In the genomic region with DNA sequence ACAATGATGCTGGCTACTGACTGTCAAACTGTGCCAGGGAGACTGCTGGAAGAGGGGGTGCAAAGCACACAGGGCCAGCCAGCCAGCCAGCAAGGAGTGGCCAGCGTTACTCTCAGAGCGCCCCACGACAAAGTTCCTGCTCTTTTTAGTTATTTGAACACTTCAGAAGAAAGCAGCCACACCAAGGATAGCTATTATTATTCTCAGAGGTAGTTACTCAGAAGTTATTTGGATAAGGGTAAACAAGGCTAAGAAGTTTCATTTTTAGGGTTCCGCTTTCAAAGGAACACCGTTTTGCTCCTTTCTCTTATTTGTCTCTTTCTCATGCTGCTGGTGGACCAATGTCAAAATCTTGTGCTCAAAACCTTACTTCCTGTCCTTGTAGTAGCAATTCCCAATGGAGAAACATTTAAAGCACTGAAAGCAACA, we compare ENCODE assay signal across 14 cellular contexts. TPM values are rescaled to one million over a fixed set of nuclear protein-coding genes. Genes with fewer than 3 reads are reported as not detected.
DNase-seq lines count a peak whose midpoint lies in the region; ATAC-seq, FAIRE-seq and TF ChIP-seq lines count a peak whose summit lies in the region.
"Had no signal": no experiment of that assay in that cellular context is flagged by ENCODE, and none has a peak within 500 bp of the region (broad histone marks: within the 10 kb centered on the region; RNA-seq: fewer than 3 reads in every experiment).

No MANE protein-coding gene starts in this region.

- 0% methylated on average over 5 of the region's 5 CpGs for WGBS in GM12878 (ENCODE audit: insufficient coverage, insufficient replicate concordance, low lambda C conversion rate, missing lambda C conversion rate)

- intact Hi-C loops in GM12878 (cut with micrococcal nuclease; ENCODE audit: unreplicated experiment): no loop called here

- POLR2A ChIA-PET in GM12878 (lab: Charles Lee): interaction anchor here (0.6 to 1.3 kb wide), 4 partner anchors 10 to 28 kb away, joined by 3 to 5 read pairs (median 3); no protein-coding TSS in a partner anchor

- no peak for TF ChIP-seq RAD21 in GM12878 (IDR thresholded peaks at IDR 0.05; ENCODE audit: insufficient read depth, low read depth, low read length)

- in situ Hi-C loops in GM12878 (cut with MboI): no loop called here

- RAD21 ChIA-PET in GM12878 (lab: Charles Lee; ENCODE audit: unreplicated experiment): interaction anchor here (2.0 to 2.9 kb wide), 2 partner anchors 80 to 147 kb away, joined by 7 to 8 read pairs; no protein-coding TSS in a partner anchor

- H3K4me1 ChIP-seq in BLaER1 (peaks cover 50% of the 10 kb centered on the region), GM12878 (ENCODE audit: control insufficient read depth, insufficient read depth, low read length) (peaks cover 40% of the 10 kb centered on the region)
- H3K4me1 ChIP-seq: pancreas had no signal

- H3K9ac ChIP-seq in BLaER1 (peak overlapping the region; percentile 65; the same call in 1 of the 2 replicates), GM12878 (ENCODE audit: control insufficient read depth, insufficient read depth, low read length) (peak overlapping the region; percentile 61)

- H2AFZ ChIP-seq in GM12878 (ENCODE audit: control insufficient read depth, low read depth, low read length): peak overlapping the region; percentile 70

- H3K27ac ChIP-seq in BLaER1 (peak overlapping the region; percentile 78), GM12878 (ENCODE audit: control insufficient read depth, insufficient read depth) (peak overlapping the region; percentile 89)
- H3K27ac ChIP-seq: pancreas had no signal

- H3K9me3 ChIP-seq in BLaER1: peaks cover 6% of the 10 kb centered on the region
- no peaks in the 10 kb centered on the region; the same call in 1 of the 3 replicates for H3K9me3 ChIP-seq in GM12878 (replicated peaks; ENCODE audit: control insufficient read depth, insufficient read depth, low read length)
- H3K9me3 ChIP-seq: pancreas had no signal

- H4K20me1 ChIP-seq in BLaER1 (no peaks in the 10 kb centered on the region), GM12878 (ENCODE audit: control insufficient read depth, insufficient read depth) (no peaks in the 10 kb centered on the region)

- H3K4me2 ChIP-seq in BLaER1 (peak overlapping the region; percentile 82), GM12878 (ENCODE audit: control insufficient read depth, insufficient read depth) (peak overlapping the region; percentile 81)

- no peak for DNase-seq in GM12891 (ENCODE audit: insufficient read length, low spot score)
- peak; percentile 72 for DNase-seq in NAMALWA (ENCODE audit: low spot score)
- peak; percentile 56 for DNase-seq in GM12878 (ENCODE audit: low read depth, low spot score)
- no peak for DNase-seq in kidney tubule cell (ENCODE audit: low spot score)
- no peak for DNase-seq in SKM-1 treated with dmso at 0.1 percent for 144 hours (lab: John Stamatoyannopoulos, UW; ENCODE audit: unreplicated experiment)
- DNase-seq in NCI-H2227 treated with DMSO at 0.1 percent for 48 hours (lab: John Stamatoyannopoulos, UW): no peak
- DNase-seq: NCI-H2081; pancreas; stimulated activated naive CD4-positive, alpha-beta T cell had no signal

- BruUV-seq in GM12878 (replicated peaks; lab: Mats Ljungman, UMichigan): no TSS peak

- H3K79me2 ChIP-seq in GM12878 (ENCODE audit: control insufficient read depth, insufficient read depth, low read length): no peaks in the 10 kb centered on the region

- peak overlapping the region; percentile 25; the same call in 1 of the 2 replicates for H3K4me3 ChIP-seq in BLaER1
- H3K4me3 ChIP-seq in GM12878: peak overlapping the region; percentile 7; the same call in 1 of the 2 replicates
- H3K4me3 ChIP-seq: lung, pancreas had no signal

- ATAC-seq in GM12878 (peak; percentile 70), GM18858 (IDR thresholded peaks at IDR 0.05; ENCODE audit: unreplicated experiment) (no peak)
- ATAC-seq: pancreas had no signal

- H3K36me3 ChIP-seq in BLaER1 (peaks cover 14% of the 10 kb centered on the region), GM12878 (ENCODE audit: control insufficient read depth in 2 of 2, insufficient read depth in 2 of 2, low read length in 1 of 2) (no peaks in the 10 kb centered on the region)
- H3K36me3 ChIP-seq: pancreas had no signal

- CTCF ChIA-PET in GM12878 (lab: Yijun Ruan, JAX): interaction anchor here (0.6 to 1.5 kb wide), 5 partner anchors 8 to 494 kb away, joined by 3 to 6 read pairs (median 4); no protein-coding TSS in a partner anchor

- SMC1A ChIA-PET in GM12878 (lab: Charles Lee; ENCODE audit: uncharacterized antibody, unreplicated experiment): interaction anchor here (0.9 to 2.0 kb wide), 6 partner anchors 10 to 127 kb away, joined by 3 to 6 read pairs (median 4); no protein-coding TSS in a partner anchor

- peak; percentile 75 for FAIRE-seq in GM12891 (lab: Jason Lieb, UNC)
- peak; percentile 80 for FAIRE-seq in GM12878 (lab: Jason Lieb, UNC)
- FAIRE-seq: endothelial cell of umbilical vein, pancreas had no signal

- H3K27me3 ChIP-seq in BLaER1 (no peaks in the 10 kb centered on the region), GM12878 (replicated peaks in 1 of 2; ENCODE audit: control insufficient read depth in 2 of 2, insufficient read depth in 2 of 2, low read length in 1 of 2) (no peaks in the 10 kb centered on the region)
- H3K27me3 ChIP-seq: pancreas had no signal

- no peak for TF ChIP-seq EP300 in GM12878 (IDR thresholded peaks at IDR 0.05; ENCODE audit: borderline replicate concordance in 1 of 2, control insufficient read depth in 1 of 2, low read depth in 2 of 2, low read length in 2 of 2)

- no peak for TF ChIP-seq POLR2A in GM12891 (IDR thresholded peaks at IDR 0.05; ENCODE audit: low read depth, low read length)
- TF ChIP-seq POLR2A in GM12878 (IDR thresholded peaks at IDR 0.05; ENCODE audit: low read depth, low read length): peak; percentile 34; the same call in 1 of the 2 replicates

- no peak for TF ChIP-seq CTCF in GM12878 (IDR thresholded peaks at IDR 0.05 in 2 of 3, conservative IDR thresholded peaks at IDR 0.05 in 1 of 3; ENCODE audit: control insufficient read depth in 2 of 3, extremely low read depth in 1 of 3, insufficient read depth in 1 of 3, low read depth in 3 of 3, low read length in 3 of 3)

TF ChIP-seq in GM12891, 5 proteins besides CTCF, POLR2A, EP300 and RAD21:
- TF ChIP-seq SPI1 (IDR thresholded peaks at IDR 0.05; ENCODE audit: low read depth, low read length) (peak; percentile 56), POU2F2 (IDR thresholded peaks at IDR 0.05; ENCODE audit: low read depth, low read length) (no peak)

TF ChIP-seq in GM12878, 131 proteins besides CTCF, POLR2A, EP300 and RAD21 (continues in another document):
- TF ChIP-seq MXI1 (IDR thresholded peaks at IDR 0.05; ENCODE audit: low read depth, low read length): no peak
- TF ChIP-seq POU2F2 (IDR thresholded peaks at IDR 0.05; ENCODE audit: borderline replicate concordance, low read depth, low read length): no peak
- no peak for TF ChIP-seq IRF4 (IDR thresholded peaks at IDR 0.05; ENCODE audit: low read depth, low read length)
- TF ChIP-seq BCL11A (IDR thresholded peaks at IDR 0.05; ENCODE audit: low read depth, low read length): no peak
- TF ChIP-seq, protein P1, sequence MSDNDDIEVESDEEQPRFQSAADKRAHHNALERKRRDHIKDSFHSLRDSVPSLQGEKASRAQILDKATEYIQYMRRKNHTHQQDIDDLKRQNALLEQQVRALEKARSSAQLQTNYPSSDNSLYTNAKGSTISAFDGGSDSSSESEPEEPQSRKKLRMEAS (IDR thresholded peaks at IDR 0.05; ENCODE audit: low read depth, low read length): no peak
- no peak for TF ChIP-seq POLR2AphosphoS2 (IDR thresholded peaks at IDR 0.05; ENCODE audit: low read depth, low read length)
- TF ChIP-seq REST (IDR thresholded peaks at IDR 0.05; ENCODE audit: low read depth, low read length): no peak

RNA-seq across cellular contexts. Expression of gene VANGL2, which starts 59.9 kb away (rescaled TPM):
- polyA plus RNA-seq in GM12891 (2012; ENCODE audit: low read depth, missing spikeins): 0.78 TPM
- total RNA-seq in GM12878 (2013; cell fraction: nucleolus; rRNA removed): 4.9 and 5.3 TPM in 2 replicates
- total RNA-seq in GM12878 (2014; rRNA removed) (0.11 and 0.23 TPM in 2 replicates), GM12878 (2014; rRNA removed; fragmentation: Illumina TruSeq; extraction: Trizol) (0.27 and 0.28 TPM in 2 replicates), GM12878 (2021) (1.1 and 1.2 TPM in 2 replicates)
- 0.43 TPM for polyA plus RNA-seq in GM12878 (2011; ENCODE audit: low read depth)
- polyA plus RNA-seq in GM12878 (2011; rRNA removed) (3.0 and 5.0 TPM in 2 replicates), GM12878 (2014; fragmentation: Illumina TruSeq; extraction: Trizol) (0.79 and 1.0 TPM in 2 replicates), GM12878 (2014; fragmentation: Nextera tagmentation; extraction: Ambion mirVana) (under 1 TPM; 0.10 to 0.13 TPM), GM12878 (2014; rRNA removed) (1.2 and 5.0 TPM in 2 replicates), GM12878 (2016; fragmentation: Nextera tagmentation; extraction: Ambion mirVana) (under 1 TPM; 0.16 to 0.28 TPM)
- polyA plus RNA-seq in GM12878 (2011; cell fraction: cytosol; rRNA removed): 4.7 and 5.1 TPM in 2 replicates
- polyA plus RNA-seq in GM12878 (2011; cell fraction: nucleus; rRNA removed): 10.0 and 10.7 TPM in 2 replicates
- polyA plus RNA-seq in GM12878 (2012): 0.58 and 0.70 TPM in 2 replicates
- 3.1 and 4.1 TPM in 2 replicates for polyA minus RNA-seq in GM12878 (2011; rRNA and poly(A)+ RNA removed)
- polyA minus RNA-seq in GM12878 (2011; cell fraction: cytosol; rRNA and poly(A)+ RNA removed): 1.2 and 2.6 TPM in 2 replicates
- 0.73 and 1.4 TPM in 2 replicates for polyA minus RNA-seq in GM12878 (2011; cell fraction: nucleus; rRNA and poly(A)+ RNA removed)
- total RNA-seq: endothelial cell of umbilical vein; T-helper 1 cell treated with Interleukin-12 subunit alpha and Interleukin-12 subunit beta and Interleukin-4 antibody, amounts not matched to agents 30 ng/mL and 1 ng/mL, for 36 hours had no signal

Comparison
In these comparisons a context has a peak if more than half of its experiments do, and no peak if none do; other contexts are left out.
1. DNase-seq: peak in NAMALWA (single experiment) and GM12878 (single experiment); none in GM12891 (single experiment), kidney tubule cell (single experiment), SKM-1 treated with dmso at 0.1 percent for 144 hours (single experiment) and NCI-H2227 treated with DMSO at 0.1 percent for 48 hours (single experiment).